1 cellular context compared by ENCODE assay signal in the genomic region with DNA sequence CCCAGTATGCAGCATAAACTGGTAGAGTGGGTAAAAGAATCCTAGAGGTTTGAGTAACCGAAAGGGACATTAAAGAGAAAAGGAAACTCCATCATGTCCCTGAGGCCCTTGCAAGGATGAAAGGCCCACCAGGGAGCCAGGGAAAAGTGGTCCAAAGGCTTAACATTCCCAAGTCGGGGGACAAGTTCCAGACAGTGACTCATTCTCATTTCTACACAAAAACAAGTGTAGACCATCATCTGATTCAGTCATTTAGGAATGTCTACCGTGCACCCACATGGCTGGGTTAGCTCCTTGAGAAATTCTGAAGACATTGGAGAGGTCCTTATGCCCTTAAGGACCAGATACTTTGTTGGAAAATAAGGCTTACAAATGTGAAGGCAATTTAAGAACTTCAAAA.
A peak's percentile ranks its signal among the peaks of the same experiment; 100 is the strongest.
TF ChIP-seq lines count a peak whose summit lies in the region.

No MANE protein-coding gene starts in this region.

TF ChIP-seq in SK-N-SH, 30 proteins besides CTCF, POLR2A, EP300 and RAD21 (continued from another document):
- TF ChIP-seq, protein P1, sequence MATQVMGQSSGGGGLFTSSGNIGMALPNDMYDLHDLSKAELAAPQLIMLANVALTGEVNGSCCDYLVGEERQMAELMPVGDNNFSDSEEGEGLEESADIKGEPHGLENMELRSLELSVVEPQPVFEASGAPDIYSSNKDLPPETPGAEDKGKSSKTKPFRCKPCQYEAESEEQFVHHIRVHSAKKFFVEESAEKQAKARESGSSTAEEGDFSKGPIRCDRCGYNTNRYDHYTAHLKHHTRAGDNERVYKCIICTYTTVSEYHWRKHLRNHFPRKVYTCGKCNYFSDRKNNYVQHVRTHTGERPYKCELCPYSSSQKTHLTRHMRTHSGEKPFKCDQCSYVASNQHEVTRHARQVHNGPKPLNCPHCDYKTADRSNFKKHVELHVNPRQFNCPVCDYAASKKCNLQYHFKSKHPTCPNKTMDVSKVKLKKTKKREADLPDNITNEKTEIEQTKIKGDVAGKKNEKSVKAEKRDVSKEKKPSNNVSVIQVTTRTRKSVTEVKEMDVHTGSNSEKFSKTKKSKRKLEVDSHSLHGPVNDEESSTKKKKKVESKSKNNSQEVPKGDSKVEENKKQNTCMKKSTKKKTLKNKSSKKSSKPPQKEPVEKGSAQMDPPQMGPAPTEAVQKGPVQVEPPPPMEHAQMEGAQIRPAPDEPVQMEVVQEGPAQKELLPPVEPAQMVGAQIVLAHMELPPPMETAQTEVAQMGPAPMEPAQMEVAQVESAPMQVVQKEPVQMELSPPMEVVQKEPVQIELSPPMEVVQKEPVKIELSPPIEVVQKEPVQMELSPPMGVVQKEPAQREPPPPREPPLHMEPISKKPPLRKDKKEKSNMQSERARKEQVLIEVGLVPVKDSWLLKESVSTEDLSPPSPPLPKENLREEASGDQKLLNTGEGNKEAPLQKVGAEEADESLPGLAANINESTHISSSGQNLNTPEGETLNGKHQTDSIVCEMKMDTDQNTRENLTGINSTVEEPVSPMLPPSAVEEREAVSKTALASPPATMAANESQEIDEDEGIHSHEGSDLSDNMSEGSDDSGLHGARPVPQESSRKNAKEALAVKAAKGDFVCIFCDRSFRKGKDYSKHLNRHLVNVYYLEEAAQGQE (IDR thresholded peaks at IDR 0.05; ENCODE audit: low read depth, low read length) = no peak
- TF ChIP-seq, protein P2, sequence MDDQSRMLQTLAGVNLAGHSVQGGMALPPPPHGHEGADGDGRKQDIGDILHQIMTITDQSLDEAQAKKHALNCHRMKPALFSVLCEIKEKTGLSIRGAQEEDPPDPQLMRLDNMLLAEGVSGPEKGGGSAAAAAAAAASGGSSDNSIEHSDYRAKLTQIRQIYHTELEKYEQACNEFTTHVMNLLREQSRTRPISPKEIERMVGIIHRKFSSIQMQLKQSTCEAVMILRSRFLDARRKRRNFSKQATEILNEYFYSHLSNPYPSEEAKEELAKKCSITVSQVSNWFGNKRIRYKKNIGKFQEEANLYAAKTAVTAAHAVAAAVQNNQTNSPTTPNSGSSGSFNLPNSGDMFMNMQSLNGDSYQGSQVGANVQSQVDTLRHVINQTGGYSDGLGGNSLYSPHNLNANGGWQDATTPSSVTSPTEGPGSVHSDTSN (IDR thresholded peaks at IDR 0.05) = 0 out of 2 replicates have a peak, but pooled peaks have one; percentile 11
- no peak for TF ChIP-seq RFX5 (IDR thresholded peaks at IDR 0.05; ENCODE audit: low read length)
- TF ChIP-seq NFIC (IDR thresholded peaks at IDR 0.05; ENCODE audit: borderline replicate concordance) = no peak
- TF ChIP-seq EZH2phosphoT487 (IDR thresholded peaks at IDR 0.05; ENCODE audit: borderline replicate concordance, low read depth) = no peak
- TF ChIP-seq TCF12 (IDR thresholded peaks at IDR 0.05) = peak; percentile 69
